ENCODE assay signal across 16 cellular contexts in the genomic region with DNA sequence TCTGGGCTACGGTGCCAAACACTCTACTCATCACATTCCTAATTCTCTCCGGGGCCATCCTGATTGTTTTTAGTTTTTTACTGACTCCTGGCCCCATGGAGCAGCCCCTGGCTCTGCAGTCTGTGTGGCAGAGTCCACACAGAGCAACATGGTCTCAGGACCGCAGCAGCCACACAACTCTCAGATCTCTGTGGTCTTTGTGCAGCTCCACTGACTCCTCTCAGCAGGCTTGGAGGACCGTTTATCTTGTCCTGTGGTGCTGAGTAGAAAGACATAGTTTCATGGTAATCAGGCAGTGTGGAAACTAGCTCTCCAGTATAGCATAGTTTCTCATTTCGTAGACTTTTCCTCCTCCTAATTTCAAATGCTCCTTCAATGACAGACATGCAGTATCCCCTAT.
DNase-seq lines count a peak whose midpoint lies in the region; ATAC-seq, FAIRE-seq and TF ChIP-seq lines count a peak whose summit lies in the region.
"Had no signal": no experiment of that assay in that cellular context is flagged by ENCODE, and none has a peak within 500 bp of the region (broad histone marks: within the 10 kb centered on the region; RNA-seq: fewer than 3 reads in every experiment).

No MANE protein-coding gene starts in this region.

- H3K4me1 ChIP-seq in A549 (peaks cover 13% of the 10 kb centered on the region), body of pancreas (no peaks in the 10 kb centered on the region)
- H3K4me1 ChIP-seq: BLaER1 treated with 17β-estradiol and CSF1 and Interleukin-3, amounts not matched to agents 10 nM and 100 nM had no signal

- CTCF ChIA-PET in A549 (lab: Yijun Ruan, JAX) (no interaction called here), WTC11 (lab: Charles Lee) (interaction anchor here (1.2 to 1.5 kb wide), 2 partner anchors 24 to 46 kb away, joined by 3 to 5 read pairs; no protein-coding TSS in a partner anchor)
- CTCF ChIA-PET in activated CD8-positive, alpha-beta T cell treated with anti-CD3 and anti-CD28 coated beads, Interleukin-2, amount 10 ng/mL, durations not matched to agents 7 days and 5 days (lab: Charles Lee), result no interaction called here

- TF ChIP-seq RAD21 in A549 (conservative IDR thresholded peaks at IDR 0.05 in 1 of 2, IDR thresholded peaks at IDR 0.05 in 1 of 2), result no peak

- no peak for FAIRE-seq in A549 (lab: Jason Lieb, UNC)
- peak; percentile 11 for FAIRE-seq in H54 (lab: Jason Lieb, UNC)
- FAIRE-seq: GM12891 had no signal

- peaks cover 16% of the 10 kb centered on the region for H3K36me3 Mint-ChIP-seq in WTC11
- no peaks in the 10 kb centered on the region for H3K36me3 Mint-ChIP-seq in activated T-cell treated with anti-CD3 and anti-CD28 coated beads, Interleukin-2, amount 50 U/mL, for 4 hours (ENCODE audit: insufficient read depth)
- H3K36me3 Mint-ChIP-seq in activated CD8-positive, alpha-beta T cell treated with anti-CD3 and anti-CD28 coated beads, Interleukin-2, amount 10 ng/mL, durations not matched to agents 7 days and 5 days (ENCODE audit: low read depth), result no peaks in the 10 kb centered on the region
- H3K36me3 Mint-ChIP-seq: CD4-positive, CD25-positive, alpha-beta regulatory T cell had no signal

- DNase-seq in A549 (ENCODE audit: low read depth in 1 of 2, low spot score in 1 of 2) (no peak), H54 (ENCODE audit: insufficient read length, low spot score) (no peak), WTC11 (ENCODE audit: low spot score) (no peak), retina (peak; percentile 39), body of pancreas (no peak)
- DNase-seq in activated T-cell treated with anti-CD3 and anti-CD28 coated beads, Interleukin-2, amount 50 U/mL, for 4 hours, result no peak
- DNase-seq in activated CD8-positive, alpha-beta T cell treated with anti-CD3 and anti-CD28 coated beads, Interleukin-2, amount 10 ng/mL, durations not matched to agents 7 days and 5 days, result no peak
- DNase-seq: CD4-positive, CD25-positive, alpha-beta regulatory T cell; DMS53; GM23248; HCEC 1CT; HFFc6 had no signal

- intact Hi-C loops in body of pancreas (cut with DNase I), result no loop called here

- H3K4me3 ChIP-seq in A549 (no peak overlapping the region), body of pancreas (no peak overlapping the region)
- H3K4me3 ChIP-seq: BLaER1 treated with 17β-estradiol and CSF1 and Interleukin-3, amounts not matched to agents 10 nM and 100 nM; GM23248 had no signal

- ATAC-seq in A549 (no peak), WTC11 (peak; percentile 61), body of pancreas (no peak)
- no peak for ATAC-seq in activated T-cell treated with anti-CD3 and anti-CD28 coated beads, Interleukin-2, amount 50 U/mL, for 4 hours
- no peak for ATAC-seq in activated CD8-positive, alpha-beta T cell treated with anti-CD3 and anti-CD28 coated beads, Interleukin-2, amount 10 ng/mL, durations not matched to agents 7 days and 5 days

- no peak for TF ChIP-seq POLR2A in A549 (IDR thresholded peaks at IDR 0.05; ENCODE audit: low read length)
- no peak for TF ChIP-seq POLR2A in H54 (IDR thresholded peaks at IDR 0.05; ENCODE audit: low read depth, low read length)
- TF ChIP-seq POLR2A in body of pancreas (IDR thresholded peaks at IDR 0.05), result no peak

- no peak for TF ChIP-seq EP300 in A549 (IDR thresholded peaks at IDR 0.05)

- no peak overlapping the region for H3K4me2 ChIP-seq in A549
- H3K4me2 ChIP-seq: BLaER1 treated with 17β-estradiol and CSF1 and Interleukin-3, amounts not matched to agents 10 nM and 100 nM had no signal

- H3K4me1 Mint-ChIP-seq in WTC11, result peaks cover 31% of the 10 kb centered on the region
- H3K4me1 Mint-ChIP-seq in activated T-cell treated with anti-CD3 and anti-CD28 coated beads, Interleukin-2, amount 50 U/mL, for 4 hours (ENCODE audit: low read depth), result no peaks in the 10 kb centered on the region
- no peaks in the 10 kb centered on the region for H3K4me1 Mint-ChIP-seq in activated CD8-positive, alpha-beta T cell treated with anti-CD3 and anti-CD28 coated beads, Interleukin-2, amount 10 ng/mL, durations not matched to agents 7 days and 5 days (ENCODE audit: low read depth)
- H3K4me1 Mint-ChIP-seq: CD4-positive, CD25-positive, alpha-beta regulatory T cell had no signal

- no peaks in the 10 kb centered on the region for H3K27me3 ChIP-seq in body of pancreas
- H3K27me3 ChIP-seq: BLaER1 treated with 17β-estradiol and CSF1 and Interleukin-3, amounts not matched to agents 10 nM and 100 nM had no signal

- H3K36me3 ChIP-seq in body of pancreas (replicated peaks in 1 of 2; ENCODE audit: insufficient read depth in 1 of 2, low read depth in 2 of 2), result no peaks in the 10 kb centered on the region
- H3K36me3 ChIP-seq: BLaER1 treated with 17β-estradiol and CSF1 and Interleukin-3, amounts not matched to agents 10 nM and 100 nM had no signal

- POLR2A ChIA-PET in A549 (lab: Yijun Ruan, JAX), result interaction anchor here (0.6 kb wide), 1 partner anchor 488 kb away, joined by 6 read pairs; no protein-coding TSS in a partner anchor
- POLR2A ChIA-PET in WTC11 (lab: Charles Lee), result no interaction called here
- POLR2A ChIA-PET in activated CD8-positive, alpha-beta T cell treated with anti-CD3 and anti-CD28 coated beads, Interleukin-2, amount 10 ng/mL, durations not matched to agents 7 days and 5 days (lab: Charles Lee), result no interaction called here

- TF ChIP-seq CTCF in A549 (IDR thresholded peaks at IDR 0.05) (no peak), WTC11 (IDR thresholded peaks at IDR 0.05) (no peak), body of pancreas (IDR thresholded peaks at IDR 0.05) (no peak)

- H3K9me3 ChIP-seq in A549 (no peaks in the 10 kb centered on the region), body of pancreas (no peaks in the 10 kb centered on the region)

- peaks cover 18% of the 10 kb centered on the region for H3K9me3 Mint-ChIP-seq in WTC11
- H3K9me3 Mint-ChIP-seq in activated T-cell treated with anti-CD3 and anti-CD28 coated beads, Interleukin-2, amount 50 U/mL, for 4 hours, result peaks cover 13% of the 10 kb centered on the region
- H3K9me3 Mint-ChIP-seq in activated CD8-positive, alpha-beta T cell treated with anti-CD3 and anti-CD28 coated beads, Interleukin-2, amount 10 ng/mL, durations not matched to agents 7 days and 5 days (ENCODE audit: insufficient read depth), result peaks cover 3% of the 10 kb centered on the region

- H3K4me3 Mint-ChIP-seq in WTC11, result no peak overlapping the region
- H3K4me3 Mint-ChIP-seq in activated T-cell treated with anti-CD3 and anti-CD28 coated beads, Interleukin-2, amount 50 U/mL, for 4 hours, result no peak overlapping the region
- H3K4me3 Mint-ChIP-seq in activated CD8-positive, alpha-beta T cell treated with anti-CD3 and anti-CD28 coated beads, Interleukin-2, amount 10 ng/mL, durations not matched to agents 7 days and 5 days, result no peak overlapping the region
- H3K4me3 Mint-ChIP-seq: CD4-positive, CD25-positive, alpha-beta regulatory T cell; HFFc6 had no signal

- no peak overlapping the region for H3K27ac Mint-ChIP-seq in WTC11
- H3K27ac Mint-ChIP-seq in activated CD8-positive, alpha-beta T cell treated with anti-CD3 and anti-CD28 coated beads, Interleukin-2, amount 10 ng/mL, durations not matched to agents 7 days and 5 days, result no peak overlapping the region
- H3K27ac Mint-ChIP-seq: CD4-positive, CD25-positive, alpha-beta regulatory T cell; HFFc6 had no signal

- 82% methylated on average over 5 of the region's 5 CpGs for WGBS in A549 (ENCODE audit: missing lambda C conversion rate)
- WGBS in body of pancreas, 2 donors, result 68 to 79% methylated on average over 5 of the region's 5 CpGs

- H3K27ac ChIP-seq in A549, result peak overlapping the region; percentile 8 to 55; a peak in 3 of 6 replicates
- H3K27ac ChIP-seq in body of pancreas, result no peak overlapping the region
- H3K27ac ChIP-seq: 22Rv1; BLaER1 treated with 17β-estradiol and CSF1 and Interleukin-3, amounts not matched to agents 10 nM and 100 nM; GM23248; HL-60 had no signal

- peaks cover 45% of the 10 kb centered on the region for H3K27me3 Mint-ChIP-seq in WTC11 (ENCODE audit: low read depth)
- H3K27me3 Mint-ChIP-seq in activated T-cell treated with anti-CD3 and anti-CD28 coated beads, Interleukin-2, amount 50 U/mL, for 4 hours (ENCODE audit: low read depth), result peaks cover 3% of the 10 kb centered on the region
- no peaks in the 10 kb centered on the region for H3K27me3 Mint-ChIP-seq in activated CD8-positive, alpha-beta T cell treated with anti-CD3 and anti-CD28 coated beads, Interleukin-2, amount 10 ng/mL, durations not matched to agents 7 days and 5 days (ENCODE audit: low read depth)

TF ChIP-seq in A549, 52 proteins besides CTCF, POLR2A, EP300 and RAD21 (continues in another document):
- TF ChIP-seq EHMT2 (IDR thresholded peaks at IDR 0.05; ENCODE audit: low read depth) (no peak), CEBPB (IDR thresholded peaks at IDR 0.05) (no peak), ZFP36 (IDR thresholded peaks at IDR 0.05; ENCODE audit: borderline replicate concordance, partially characterized antibody) (no peak), KDM1A (IDR thresholded peaks at IDR 0.05; ENCODE audit: low read depth) (no peak), KDM5A (IDR thresholded peaks at IDR 0.05) (no peak)
- TF ChIP-seq, protein P1, sequence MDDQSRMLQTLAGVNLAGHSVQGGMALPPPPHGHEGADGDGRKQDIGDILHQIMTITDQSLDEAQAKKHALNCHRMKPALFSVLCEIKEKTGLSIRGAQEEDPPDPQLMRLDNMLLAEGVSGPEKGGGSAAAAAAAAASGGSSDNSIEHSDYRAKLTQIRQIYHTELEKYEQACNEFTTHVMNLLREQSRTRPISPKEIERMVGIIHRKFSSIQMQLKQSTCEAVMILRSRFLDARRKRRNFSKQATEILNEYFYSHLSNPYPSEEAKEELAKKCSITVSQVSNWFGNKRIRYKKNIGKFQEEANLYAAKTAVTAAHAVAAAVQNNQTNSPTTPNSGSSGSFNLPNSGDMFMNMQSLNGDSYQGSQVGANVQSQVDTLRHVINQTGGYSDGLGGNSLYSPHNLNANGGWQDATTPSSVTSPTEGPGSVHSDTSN (IDR thresholded peaks at IDR 0.05), result no peak

TF ChIP-seq in WTC11, 78 proteins besides CTCF, POLR2A, EP300 and RAD21 (continues in another document):
- no peak for TF ChIP-seq CREB1 (CRISPR knock-in tag; IDR thresholded peaks at IDR 0.05)
- TF ChIP-seq GRHL2 (CRISPR knock-in tag; IDR thresholded peaks at IDR 0.05; ENCODE audit: insufficient replicate concordance, severe bottlenecking), result no peak
- no peak for TF ChIP-seq ZNF671 (CRISPR knock-in tag; IDR thresholded peaks at IDR 0.05)
- TF ChIP-seq, protein P2, sequence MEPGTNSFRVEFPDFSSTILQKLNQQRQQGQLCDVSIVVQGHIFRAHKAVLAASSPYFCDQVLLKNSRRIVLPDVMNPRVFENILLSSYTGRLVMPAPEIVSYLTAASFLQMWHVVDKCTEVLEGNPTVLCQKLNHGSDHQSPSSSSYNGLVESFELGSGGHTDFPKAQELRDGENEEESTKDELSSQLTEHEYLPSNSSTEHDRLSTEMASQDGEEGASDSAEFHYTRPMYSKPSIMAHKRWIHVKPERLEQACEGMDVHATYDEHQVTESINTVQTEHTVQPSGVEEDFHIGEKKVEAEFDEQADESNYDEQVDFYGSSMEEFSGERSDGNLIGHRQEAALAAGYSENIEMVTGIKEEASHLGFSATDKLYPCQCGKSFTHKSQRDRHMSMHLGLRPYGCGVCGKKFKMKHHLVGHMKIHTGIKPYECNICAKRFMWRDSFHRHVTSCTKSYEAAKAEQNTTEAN (CRISPR knock-in tag; IDR thresholded peaks at IDR 0.05), result no peak
- no peak for TF ChIP-seq SMAD3 (CRISPR knock-in tag; IDR thresholded peaks at IDR 0.05; ENCODE audit: borderline replicate concordance)
- no peak for TF ChIP-seq ZNF263 (CRISPR knock-in tag; IDR thresholded peaks at IDR 0.05; ENCODE audit: low read depth)

Comparison
In these comparisons a context has a peak if more than half of its experiments do, and no peak if none do; other contexts are left out.
1. H3K27ac ChIP-seq: peak in A549 (2 of 2); none in body of pancreas (0 of 4).